ENCODE assay signal across 1 cellular context in genomic region chr3:143091438-143091837, GRCh38.
TF ChIP-seq lines count a peak whose summit lies in the region.

No MANE protein-coding gene starts in this region.

TF ChIP-seq in GM23338, 12 proteins besides CTCF, POLR2A, EP300 and RAD21 (continued from another document):
- TF ChIP-seq ZNF114 (CRISPR knock-in tag; IDR thresholded peaks at IDR 0.05) (no peak), REST (IDR thresholded peaks at IDR 0.05; ENCODE audit: unreplicated experiment) (no peak), CREB1 (CRISPR knock-in tag; IDR thresholded peaks at IDR 0.05; ENCODE audit: low read depth) (no peak), EZH2 (IDR thresholded peaks at IDR 0.05; ENCODE audit: low read depth, unreplicated experiment) (no peak), POLR2AphosphoS5 (IDR thresholded peaks at IDR 0.05; ENCODE audit: low read depth) (no peak), STAT1 (IDR thresholded peaks at IDR 0.05; ENCODE audit: unreplicated experiment) (no peak), ZNF331 (CRISPR knock-in tag; IDR thresholded peaks at IDR 0.05; ENCODE audit: low read depth) (no peak)
TF ChIP-seq in GM23338: peak in this region for 0.
